ENCODE assay signal across 11 cellular contexts in genomic region chr6:139588076-139588639, GRCh38.
DNase-seq lines count a peak whose midpoint lies in the region; ATAC-seq and TF ChIP-seq lines count a peak whose summit lies in the region.
"Had no signal": no experiment of that assay in that cellular context is flagged by ENCODE, and none has a peak within 500 bp of the region (broad histone marks: within the 10 kb centered on the region; RNA-seq: fewer than 3 reads in every experiment).

No MANE protein-coding gene starts in this region.

- ATAC-seq in GM21367 (IDR thresholded peaks at IDR 0.05; ENCODE audit: unreplicated experiment) (no peak), HG03432 (IDR thresholded peaks at IDR 0.05; ENCODE audit: unreplicated experiment) (no peak)

- no peak for TF ChIP-seq CTCF in choroid plexus epithelial cell (conservative IDR thresholded peaks at IDR 0.05; ENCODE audit: low read depth, low read length)
- no peak for TF ChIP-seq CTCF in nephron progenitor cell (IDR thresholded peaks at IDR 0.05)

- no peaks in the 10 kb centered on the region for H3K9me3 Mint-ChIP-seq in nephron progenitor cell
- H3K9me3 Mint-ChIP-seq: activated naive CD8-positive, alpha-beta T cell treated with anti-CD3 and anti-CD28 coated beads, Interleukin-2, amount 10 ng/mL, durations not matched to agents 7 days and 5 days had no signal

- no peaks in the 10 kb centered on the region for H3K27me3 Mint-ChIP-seq in nephron progenitor cell (ENCODE audit: low read depth, poor library complexity)

- H3K4me3 Mint-ChIP-seq in nephron progenitor cell: no peak overlapping the region
- H3K4me3 Mint-ChIP-seq: activated naive CD8-positive, alpha-beta T cell treated with anti-CD3 and anti-CD28 coated beads, Interleukin-2, amount 10 ng/mL, durations not matched to agents 7 days and 5 days had no signal

- H3K4me1 Mint-ChIP-seq in nephron progenitor cell: peaks cover 62% of the 10 kb centered on the region
- H3K4me1 Mint-ChIP-seq: activated naive CD8-positive, alpha-beta T cell treated with anti-CD3 and anti-CD28 coated beads, Interleukin-2, amount 10 ng/mL, durations not matched to agents 7 days and 5 days had no signal

- DNase-seq in Daoy (ENCODE audit: low read depth) (peak; percentile 58), NCI-H2171 (lab: John Stamatoyannopoulos, UW) (peak; percentile 50), choroid plexus epithelial cell (ENCODE audit: low read depth) (peak; percentile 74), nephron progenitor cell (no peak), AG08395 (ENCODE audit: low spot score) (no peak)
- no peak for DNase-seq in stimulated activated CD4-positive, alpha-beta T cell treated with anti-CD3 and anti-CD28 coated beads, Interleukin-4, amount 100 ng/mL, for 24 hours
- DNase-seq: activated naive CD8-positive, alpha-beta T cell treated with anti-CD3 and anti-CD28 coated beads, Interleukin-2, amount 10 ng/mL, durations not matched to agents 7 days and 5 days; Kasumi-1; retina had no signal

- H3K27ac Mint-ChIP-seq in nephron progenitor cell: peak overlapping the region; percentile 93
- H3K27ac Mint-ChIP-seq: activated naive CD8-positive, alpha-beta T cell treated with anti-CD3 and anti-CD28 coated beads, Interleukin-2, amount 10 ng/mL, durations not matched to agents 7 days and 5 days had no signal

- H3K36me3 Mint-ChIP-seq in nephron progenitor cell (ENCODE audit: low read depth): no peaks in the 10 kb centered on the region
- H3K36me3 Mint-ChIP-seq: activated naive CD8-positive, alpha-beta T cell treated with anti-CD3 and anti-CD28 coated beads, Interleukin-2, amount 10 ng/mL, durations not matched to agents 7 days and 5 days had no signal

- no peak overlapping the region for H3K4me3 ChIP-seq in choroid plexus epithelial cell (ENCODE audit: low read depth, low read length)

Comparison
In these comparisons a context has a peak if more than half of its experiments do, and no peak if none do; other contexts are left out.
1. DNase-seq: peak in Daoy (single experiment), NCI-H2171 (single experiment) and choroid plexus epithelial cell (single experiment); none in nephron progenitor cell (single experiment), AG08395 (single experiment) and stimulated activated CD4-positive, alpha-beta T cell treated with anti-CD3 and anti-CD28 coated beads, Interleukin-4, amount 100 ng/mL, for 24 hours (single experiment).